ENCODE assay signal across 8 cellular contexts in genomic region chr1:225817611-225818061, GRCh38. TPM values are rescaled to one million over a fixed set of nuclear protein-coding genes. Genes with fewer than 3 reads are reported as not detected.
DNase-seq lines count a peak whose midpoint lies in the region; ATAC-seq and TF ChIP-seq lines count a peak whose summit lies in the region.

No MANE protein-coding gene starts in this region.

- no peaks in the 10 kb centered on the region for H3K9me3 Mint-ChIP-seq in mesothelial cell of epicardium

- no peak for ATAC-seq in GM19035 (IDR thresholded peaks at IDR 0.05; ENCODE audit: unreplicated experiment)

- no peaks in the 10 kb centered on the region for H3K36me3 ChIP-seq in uterus

- no peaks in the 10 kb centered on the region for H3K27me3 ChIP-seq in uterus

- TF ChIP-seq CTCF in mesothelial cell of epicardium (IDR thresholded peaks at IDR 0.05; ENCODE audit: unreplicated experiment) (no peak), uterus (IDR thresholded peaks at IDR 0.05) (no peak)

- TF ChIP-seq POLR2A in uterus (IDR thresholded peaks at IDR 0.05) = no peak

- no peaks in the 10 kb centered on the region for H3K9me3 ChIP-seq in uterus

- H3K4me3 ChIP-seq in uterus = no peak overlapping the region

- peaks cover 9% of the 10 kb centered on the region for H3K36me3 Mint-ChIP-seq in mesothelial cell of epicardium

- intact Hi-C loops in uterus (cut with DNase I; ENCODE audit: low total_unique reads) = no loop called here

- peaks cover 31% of the 10 kb centered on the region for H3K4me1 Mint-ChIP-seq in mesothelial cell of epicardium

- H3K27ac ChIP-seq in uterus = peak overlapping the region; percentile 94 to 99

- peak overlapping the region; percentile 91 for H3K27ac Mint-ChIP-seq in mesothelial cell of epicardium

- H3K27me3 Mint-ChIP-seq in mesothelial cell of epicardium (ENCODE audit: low read depth) = no peaks in the 10 kb centered on the region

- peak; percentile 17 for DNase-seq in GF-D8 (lab: John Stamatoyannopoulos, UW)
- peak; percentile 36 for DNase-seq in NOMO-1 treated with DMSO at 0.1 percent for 48 hours (lab: John Stamatoyannopoulos, UW; ENCODE audit: unreplicated experiment)
- DNase-seq in epidermal melanocyte (ENCODE audit: insufficient read length, low spot score) = peak; percentile 75
- no peak for DNase-seq in mesothelial cell of epicardium (ENCODE audit: low spot score in 2 of 2, unreplicated experiment in 2 of 2)
- peak; percentile 70 to 82 for DNase-seq in uterus
- no peak for DNase-seq in GM19238 (ENCODE audit: insufficient read length, low spot score)
- no peak for DNase-seq in activated effector memory CD4-positive, alpha-beta T cell treated with anti-CD3 and anti-CD28 coated beads, Interleukin-2, amount 50 U/mL, for 16 hours

- H3K4me1 ChIP-seq in uterus = peaks cover 47 to 59% of the 10 kb centered on the region in 2 donors

- H3K4me3 Mint-ChIP-seq in mesothelial cell of epicardium = no peak overlapping the region

RNA-seq across cellular contexts. Expression of gene EPHX1, which starts 7.7 kb away (rescaled TPM):
- total RNA-seq in mesothelial cell of epicardium (34.7 to 37.2 TPM (median 35.9 TPM) in 3 replicates), uterus (100 to 1,000 TPM in 1 of 4 donors, 10 to 100 TPM in 3; 51.2 to 156 (median 55.3) TPM)

RNA-seq across cellular contexts. Expression of gene SRP9, which starts 40.0 kb away (rescaled TPM):
- total RNA-seq in mesothelial cell of epicardium (241 to 259 TPM (median 251 TPM) in 3 replicates), uterus (100 to 1,000 TPM; 169 to 551 (median 202) TPM)

Comparison
In these comparisons a context has a peak if more than half of its experiments do, and no peak if none do; other contexts are left out.
1. DNase-seq: peak in GF-D8 (single experiment), NOMO-1 treated with DMSO at 0.1 percent for 48 hours (single experiment), epidermal melanocyte (single experiment) and uterus (2 of 2); none in mesothelial cell of epicardium (0 of 2), GM19238 (single experiment) and activated effector memory CD4-positive, alpha-beta T cell treated with anti-CD3 and anti-CD28 coated beads, Interleukin-2, amount 50 U/mL, for 16 hours (single experiment).